8 cellular contexts compared by ENCODE assay signal in the genomic region with DNA sequence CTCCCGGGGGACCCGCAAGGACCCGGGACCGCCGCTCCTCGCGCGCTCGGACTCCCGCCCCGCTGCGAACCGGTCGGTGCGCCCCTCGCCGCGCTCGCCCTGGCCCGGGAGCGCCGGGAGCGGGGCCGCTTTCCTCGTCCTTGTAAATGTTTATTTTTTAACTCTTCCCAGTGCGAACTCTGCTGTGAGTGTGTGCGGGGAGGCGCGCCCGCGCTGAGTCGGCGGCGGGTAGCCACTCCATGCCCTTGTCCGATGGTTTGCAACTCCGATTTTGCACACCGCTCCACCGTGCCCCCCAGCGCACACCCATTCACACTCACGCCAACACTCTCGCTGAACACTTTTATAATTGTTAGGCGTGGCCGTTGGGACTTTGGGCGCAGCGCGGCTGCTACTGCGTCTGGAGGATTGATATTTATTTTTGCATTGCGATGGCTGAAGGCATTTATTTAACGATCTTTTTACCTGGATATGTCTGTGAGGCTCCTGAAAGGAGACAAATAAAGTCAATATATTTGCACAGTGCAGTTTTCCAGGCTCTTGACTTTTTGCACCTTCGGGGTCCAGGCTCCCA. TPM values are rescaled to one million over a fixed set of nuclear protein-coding genes. Genes with fewer than 3 reads are reported as not detected.
DNase-seq lines count a peak whose midpoint lies in the region; ATAC-seq and TF ChIP-seq lines count a peak whose summit lies in the region.

No MANE protein-coding gene starts in this region.

- TF ChIP-seq CTCF in astrocyte of the spinal cord (IDR thresholded peaks at IDR 0.05; ENCODE audit: low read depth, low read length) (no peak), lower leg skin (IDR thresholded peaks at IDR 0.05) (no peak), type B pancreatic cell (conservative IDR thresholded peaks at IDR 0.05) (peak; percentile 14)

- DNase-seq in stimulated activated CD4-positive, alpha-beta T cell treated with anti-CD3 and anti-CD28 coated beads, Interleukin-15, amount 100 ng/mL, for 24 hours: peak; percentile 10
- DNase-seq in stimulated activated CD4-positive, alpha-beta T cell treated with anti-CD3 and anti-CD28 coated beads, Interleukin-1b, Interleukin-23, amount 100 ng/mL, for 48 hours: no peak
- DNase-seq in astrocyte of the spinal cord (ENCODE audit: low read depth, low spot score): no peak
- peak in 1 of 2 donors; percentile 86 for DNase-seq in lower leg skin (ENCODE audit: low spot score in 2 of 2)
- DNase-seq in type B pancreatic cell (ENCODE audit: extremely low spot score, unreplicated experiment): no peak
- DNase-seq in dedifferentiated amniotic fluid mesenchymal stem cell (ENCODE audit: extremely low spot score): no peak

- TF ChIP-seq POLR2A in lower leg skin (IDR thresholded peaks at IDR 0.05): no peak

- no peak for ATAC-seq in GM19463 (IDR thresholded peaks at IDR 0.05; ENCODE audit: unreplicated experiment)
- no peak for ATAC-seq in HG02623 (IDR thresholded peaks at IDR 0.05; ENCODE audit: unreplicated experiment)

- H3K27me3 Mint-ChIP-seq in type B pancreatic cell: peaks cover 72% of the 10 kb centered on the region

- H3K36me3 Mint-ChIP-seq in type B pancreatic cell: no peaks in the 10 kb centered on the region

- H3K4me1 Mint-ChIP-seq in type B pancreatic cell (ENCODE audit: unreplicated experiment): peaks cover 22% of the 10 kb centered on the region

- intact Hi-C loops in lower leg skin (cut with DNase I; ENCODE audit: low total_unique reads): loop anchor here (5.0 kb wide), 1 partner anchor 51 kb away; no protein-coding TSS in a partner anchor

- H3K9me3 Mint-ChIP-seq in type B pancreatic cell: no peaks in the 10 kb centered on the region

- H3K4me3 ChIP-seq in astrocyte of the spinal cord (ENCODE audit: low read depth, low read length) (peak overlapping the region; percentile 40), lower leg skin (ENCODE audit: low read depth, poor library complexity, severe bottlenecking) (peak overlapping the region; percentile 67)

- peak overlapping the region; percentile 64 for H3K27ac Mint-ChIP-seq in type B pancreatic cell

- in situ Hi-C loops in astrocyte of the spinal cord (cut with HindIII; ENCODE audit: low sequenced_read_pairs): no loop called here

- 0 to 1% methylated on average over 38 to 50 of the region's 50 CpGs for WGBS in lower leg skin, 2 donors

- H3K4me3 Mint-ChIP-seq in type B pancreatic cell: peak overlapping the region; percentile 93

RNA-seq across cellular contexts. Expression of a gene that starts 1.0 kb away (rescaled TPM):
- total RNA-seq in lower leg skin (100 to 1,000 TPM in 1 of 4 donors, 10 to 100 TPM in 3; 42.5 to 101 (median 60.2) TPM), type B pancreatic cell (ENCODE audit: low replicate concordance) (1.5 and 5.2 TPM in 2 replicates)
